8 cellular contexts compared by ENCODE assay signal in genomic region chr19:4067396-4068057, GRCh38. TPM values are rescaled to one million over a fixed set of nuclear protein-coding genes. Genes with fewer than 3 reads are reported as not detected.
DNase-seq lines count a peak whose midpoint lies in the region; ATAC-seq and FAIRE-seq lines count a peak whose summit lies in the region.

No MANE protein-coding gene starts in this region.

- H3K9ac ChIP-seq in ES-I3 (ENCODE audit: low read depth, low read length), result peak overlapping the region; percentile 47; the same call in 1 of the 2 replicates

- H3K27ac ChIP-seq in cingulate gyrus (ENCODE audit: low read depth, low read length), result peak overlapping the region; percentile 72

- intact Hi-C loops in sciatic nerve (cut with DNase I), result no loop called here

- H3K36me3 ChIP-seq in ES-I3 (ENCODE audit: insufficient read depth, low read length), result peaks cover 3% of the 10 kb centered on the region; the same call in 1 of the 2 replicates

- ATAC-seq in GM19395 (IDR thresholded peaks at IDR 0.05; ENCODE audit: unreplicated experiment) (no peak), sciatic nerve (no peak)

- no peak for FAIRE-seq in urothelium cell line (lab: Jason Lieb, UNC)

- H3K4me1 ChIP-seq in ES-I3 (ENCODE audit: insufficient read depth, low read length), result peaks cover 14% of the 10 kb centered on the region; the same call in 1 of the 2 replicates

- DNase-seq in NCI-H69 (lab: John Stamatoyannopoulos, UW), result peak; percentile 78
- peak; percentile 48 for DNase-seq in medulla oblongata (ENCODE audit: extremely low spot score)
- DNase-seq in urothelium cell line (ENCODE audit: low spot score), result peak; percentile 31
- no peak for DNase-seq in SHP77 (lab: John Stamatoyannopoulos, UW)
- DNase-seq in sciatic nerve (ENCODE audit: low spot score), result no peak

- no peaks in the 10 kb centered on the region for H3K9me3 ChIP-seq in ES-I3 (ENCODE audit: control insufficient read depth, insufficient read depth, low read length)

RNA-seq across cellular contexts. Expression of gene ZBTB7A, which starts 0.8 kb away (rescaled TPM):
- 54.2 TPM for total RNA-seq in sciatic nerve

RNA-seq across cellular contexts. Expression of gene MAP2K2, which starts 56.4 kb away (rescaled TPM):
- 108 TPM for total RNA-seq in sciatic nerve

RNA-seq across cellular contexts. Expression of gene PIAS4, which starts 60.0 kb away (rescaled TPM):
- total RNA-seq in sciatic nerve, result 33.4 TPM

Comparison
In these comparisons a context has a peak if more than half of its experiments do, and no peak if none do; other contexts are left out.
1. DNase-seq: peak in NCI-H69 (single experiment), medulla oblongata (single experiment) and urothelium cell line (single experiment); none in SHP77 (0 of 2) and sciatic nerve (single experiment).